Comparison of ENCODE assay signal across 16 cellular contexts in genomic region chr18:36601316-36601715, GRCh38.
"Had no signal": no experiment of that assay in that cellular context is flagged by ENCODE, and none has a peak within 500 bp of the region (broad histone marks: within the 10 kb centered on the region; RNA-seq: fewer than 3 reads in every experiment).

No MANE protein-coding gene starts in this region.

- H3K4me3 ChIP-seq: colonic mucosa, gastroesophageal sphincter, heart right ventricle, upper lobe of right lung had no signal

- H3K9me3 ChIP-seq: colonic mucosa, gastroesophageal sphincter, heart right ventricle, upper lobe of right lung had no signal

- DNase-seq: activated CD4-positive, alpha-beta T cell treated with anti-CD3 and anti-CD28 coated beads, Interleukin-2, amount 10 ng/mL, durations not matched to agents 24 days and 14 days; activated CD8-positive, alpha-beta memory T cell treated with anti-CD3 and anti-CD28 coated beads, Interleukin-2, amount 50 U/mL, for 4 hours; activated naive CD4-positive, alpha-beta T cell treated with anti-CD3 and anti-CD28 coated beads for 36 hours; activated T-cell treated with anti-CD3 and anti-CD28 coated beads, Interleukin-2, amount 50 U/mL, for 4 hours; aorta; colonic mucosa; heart right ventricle; immature natural killer cell; left ventricle myocardium superior; nephron progenitor cell; nucleus accumbens; stimulated activated CD4-positive, alpha-beta T cell treated with anti-CD3 and anti-CD28 coated beads, Interleukin-4, amount 100 ng/mL, for 24 hours; T1000; upper lobe of right lung had no signal

- H3K36me3 ChIP-seq: colonic mucosa, upper lobe of right lung had no signal

- H3K27me3 ChIP-seq: colonic mucosa, gastroesophageal sphincter, heart right ventricle, upper lobe of right lung had no signal

- H3K4me1 ChIP-seq: gastroesophageal sphincter, upper lobe of right lung had no signal

- ATAC-seq: activated T-cell treated with anti-CD3 and anti-CD28 coated beads, Interleukin-2, amount 50 U/mL, for 4 hours; gastroesophageal sphincter; stimulated activated memory B cell treated with anti-CD40 and anti-IgM and Interleukin-4, amounts not matched to agents 10 μg/mL and 1 μg/mL and 100 μg/mL, for 72 hours; upper lobe of right lung had no signal

- H3K27ac ChIP-seq: colonic mucosa, gastroesophageal sphincter, heart right ventricle, upper lobe of right lung had no signal
